Comparison of ENCODE assay signal across 8 cellular contexts in genomic region chr1:212433577-212434462, GRCh38. TPM values are rescaled to one million over a fixed set of nuclear protein-coding genes. Genes with fewer than 3 reads are reported as not detected.
A peak's percentile ranks its signal among the peaks of the same experiment; 100 is the strongest.
DNase-seq lines count a peak whose midpoint lies in the region; ATAC-seq, FAIRE-seq and TF ChIP-seq lines count a peak whose summit lies in the region.

No MANE protein-coding gene starts in this region.

- TF ChIP-seq CTCF in MCF 10A (IDR thresholded peaks at IDR 0.05; ENCODE audit: unreplicated experiment): no peak

- POLR2A ChIA-PET in MCF 10A (lab: Yijun Ruan, JAX): interaction anchor here (0.7 to 2.5 kb wide), 12 partner anchors 20 to 398 kb away, joined by 3 to 15 read pairs (median 5); partner anchors contain the start of genes ATF3, DTL, INTS7 and NSL1

- peak overlapping the region; percentile 78 for H3K4me3 Mint-ChIP-seq in MCF 10A (ENCODE audit: unreplicated experiment)

- DNase-seq in HTR-8/SVneo (ENCODE audit: insufficient read length, low spot score) (no peak), MCF 10A (ENCODE audit: unreplicated experiment) (no peak), A172 (ENCODE audit: low spot score) (no peak)
- DNase-seq in NK-92 treated with Interleukin-12 subunit alpha and Interleukin-12 subunit beta, amount 100 ng/mL, for 24 hours (lab: John Stamatoyannopoulos, UW): no peak
- DNase-seq in activated CD4-positive, alpha-beta T cell treated with anti-CD3 and anti-CD28 coated beads for 1 hour: no peak

- H3K27ac ChIP-seq in ACC112 (ENCODE audit: low read depth, low read length) (no peak overlapping the region), mucosa of rectum (ENCODE audit: low read depth in 2 of 2, low read length in 2 of 2) (no peak overlapping the region)

- FAIRE-seq in HTR-8/SVneo (lab: Jason Lieb, UNC): peak; percentile 74

- peak overlapping the region; percentile 75 to 77 for H3K9ac ChIP-seq in mucosa of rectum (ENCODE audit: low read depth in 1 of 2, low read length in 2 of 2)

- H3K36me3 Mint-ChIP-seq in MCF 10A (ENCODE audit: insufficient read depth, unreplicated experiment): peaks cover 11% of the 10 kb centered on the region

- no peaks in the 10 kb centered on the region for H3K36me3 ChIP-seq in ACC112 (ENCODE audit: insufficient read depth, low read length)
- no peaks in the 10 kb centered on the region for H3K36me3 ChIP-seq in mucosa of rectum (ENCODE audit: control insufficient read depth in 2 of 2, insufficient read depth in 2 of 2, low read length in 2 of 2)

- CTCF ChIA-PET in MCF 10A (lab: Yijun Ruan, JAX): interaction anchor here (0.6 to 2.6 kb wide), 6 partner anchors 7 to 753 kb away, joined by 3 to 20 read pairs (median 3); no protein-coding TSS in a partner anchor

- ATAC-seq in HG02798 (IDR thresholded peaks at IDR 0.05; ENCODE audit: poor library complexity, unreplicated experiment): no peak

- no peaks in the 10 kb centered on the region for H3K9me3 ChIP-seq in mucosa of rectum (ENCODE audit: control insufficient read depth in 2 of 2, low read length in 2 of 2)

- no peaks in the 10 kb centered on the region for H3K9me3 Mint-ChIP-seq in MCF 10A (ENCODE audit: unreplicated experiment)

- BruUV-seq in MCF 10A (replicated peaks; lab: Mats Ljungman, UMichigan): no TSS peak

- H3K79me2 ChIP-seq in ACC112 (ENCODE audit: control insufficient read depth, insufficient read depth, low read length, unreplicated experiment): peaks cover 19% of the 10 kb centered on the region

- intact Hi-C loops in MCF 10A (cut with micrococcal nuclease): no loop called here

- H3K4me1 ChIP-seq in ACC112 (ENCODE audit: control insufficient read depth, insufficient read depth, low read length, unreplicated experiment) (peaks cover 12% of the 10 kb centered on the region), mucosa of rectum (ENCODE audit: control insufficient read depth in 2 of 2, insufficient read depth in 2 of 2, low read length in 2 of 2) (peaks cover 9 to 22% of the 10 kb centered on the region in 2 donors)

- H3K27ac Mint-ChIP-seq in MCF 10A (ENCODE audit: low read depth, unreplicated experiment): peak overlapping the region; percentile 71

- H2AFZ ChIP-seq in ACC112 (ENCODE audit: low read length, unreplicated experiment): no peak overlapping the region

- H3K27me3 ChIP-seq in ACC112 (ENCODE audit: insufficient read depth, low read length) (no peaks in the 10 kb centered on the region), mucosa of rectum (ENCODE audit: control insufficient read depth in 2 of 2, insufficient read depth in 2 of 2, low read length in 2 of 2) (no peaks in the 10 kb centered on the region)

- H3K4me1 Mint-ChIP-seq in MCF 10A (ENCODE audit: insufficient read depth, unreplicated experiment): peaks cover 40% of the 10 kb centered on the region

- no peaks in the 10 kb centered on the region for H3K27me3 Mint-ChIP-seq in MCF 10A (ENCODE audit: insufficient read depth, unreplicated experiment)

- H3K4me3 ChIP-seq in ACC112 (ENCODE audit: low read depth, low read length) (peak overlapping the region; percentile 92), mucosa of rectum (ENCODE audit: low read length in 2 of 2) (peak overlapping the region; percentile 71 to 77)

RNA-seq across cellular contexts. Expression of gene NENF, which starts 1.1 kb away (rescaled TPM):
- total RNA-seq in MCF 10A (2022): 110 and 122 TPM in 2 replicates
- total RNA-seq in A172 (2014; rRNA removed; shearing (Covaris generic)): 113 and 131 TPM in 2 replicates

RNA-seq across cellular contexts. Expression of gene PACC1, which starts 19.1 kb away (rescaled TPM):
- total RNA-seq in MCF 10A (2022): 23.0 and 23.3 TPM in 2 replicates
- total RNA-seq in A172 (2014; rRNA removed; shearing (Covaris generic)): 24.5 and 28.1 TPM in 2 replicates
